In genomic region chr19:3605361-3605760, GRCh38 we compare ENCODE assay signal across 17 cellular contexts. TPM values are rescaled to one million over a fixed set of nuclear protein-coding genes. Genes with fewer than 3 reads are reported as not detected.
DNase-seq lines count a peak whose midpoint lies in the region; ATAC-seq, FAIRE-seq and TF ChIP-seq lines count a peak whose summit lies in the region.
"Had no signal": no experiment of that assay in that cellular context is flagged by ENCODE, and none has a peak within 500 bp of the region (broad histone marks: within the 10 kb centered on the region; RNA-seq: fewer than 3 reads in every experiment).

No MANE protein-coding gene starts in this region.

- H4K20me1 ChIP-seq in astrocyte (ENCODE audit: insufficient read depth, low read length), result peaks cover 13% of the 10 kb centered on the region
- no peaks in the 10 kb centered on the region for H4K20me1 ChIP-seq in HepG2 (ENCODE audit: insufficient read depth, low read length)

- H3K9me3 Mint-ChIP-seq in astrocyte (ENCODE audit: unreplicated experiment), result no peaks in the 10 kb centered on the region
- no peaks in the 10 kb centered on the region for H3K9me3 Mint-ChIP-seq in activated CD8-positive, alpha-beta memory T cell treated with anti-CD3 and anti-CD28 coated beads, Interleukin-2, amount 10 ng/mL, durations not matched to agents 7 days and 5 days (ENCODE audit: low read depth)
- H3K9me3 Mint-ChIP-seq: stimulated activated naive CD8-positive, alpha-beta T cell treated with anti-CD3 and anti-CD28 coated beads, Interleukin-15, Interleukin-2, amounts not matched to agents 100 ng/mL and 50 ng/mL, for 24 hours had no signal

- WGBS in HepG2 (ENCODE audit: low lambda C conversion rate), result 10% methylated on average over 3 of the region's 3 CpGs

- intact Hi-C loops in HepG2 (cut with micrococcal nuclease; ENCODE audit: unreplicated experiment), result no loop called here

- no peaks in the 10 kb centered on the region for H3K9me3 ChIP-seq in astrocyte (ENCODE audit: insufficient read depth, low read depth, low read length)
- no peaks in the 10 kb centered on the region for H3K9me3 ChIP-seq in HepG2 (ENCODE audit: low read length)
- H3K9me3 ChIP-seq in subcutaneous abdominal adipose tissue (ENCODE audit: control insufficient read depth in 5 of 5, low read length in 5 of 5), result no peaks in the 10 kb centered on the region
- H3K9me3 ChIP-seq: neutrophil had no signal

- no TSS peak for BruUV-seq in HepG2 (replicated peaks; lab: Mats Ljungman, UMichigan)

- no peak for TF ChIP-seq RAD21 in HepG2 (CRISPR knock-in tag; IDR thresholded peaks at IDR 0.05)

- H3K4me2 ChIP-seq in astrocyte (ENCODE audit: low read length) (peak overlapping the region; percentile 84), HepG2 (ENCODE audit: low read depth, low read length) (peak overlapping the region; percentile 67)

- TF ChIP-seq CTCF in astrocyte (IDR thresholded peaks at IDR 0.05; ENCODE audit: insufficient read depth, low read depth, low read length), result no peak
- TF ChIP-seq CTCF in HepG2 (CRISPR knock-in tag; IDR thresholded peaks at IDR 0.05), result no peak

- no peaks in the 10 kb centered on the region for H3K79me2 ChIP-seq in astrocyte (ENCODE audit: insufficient read depth, low read length)
- H3K79me2 ChIP-seq in HepG2 (ENCODE audit: insufficient read depth, low read length), result no peaks in the 10 kb centered on the region

- H3K27ac ChIP-seq in astrocyte (ENCODE audit: low read depth, low read length) (no peak overlapping the region), HepG2 (ENCODE audit: extremely low read length, insufficient read depth, low read length) (no peak overlapping the region), subcutaneous abdominal adipose tissue (ENCODE audit: low read depth, low read length) (no peak overlapping the region)
- H3K27ac ChIP-seq: neutrophil had no signal

- H3K4me3 ChIP-seq in astrocyte (ENCODE audit: insufficient read depth, low read depth, low read length), result peak overlapping the region; percentile 64
- peak overlapping the region in 1 of 3 experiments; percentile 68; a peak in 1 of 6 replicates for H3K4me3 ChIP-seq in HepG2 (replicated peaks in 1 of 3; ENCODE audit: insufficient read depth in 1 of 3, low read depth in 2 of 3, low read length in 3 of 3)
- H3K4me3 ChIP-seq in subcutaneous abdominal adipose tissue (ENCODE audit: low read depth in 1 of 5, low read length in 5 of 5), result peak overlapping the region in 4 of 5 donors; percentile 7 to 67 (median 60)

- peak; percentile 93 for FAIRE-seq in GM12891 (lab: Jason Lieb, UNC)
- FAIRE-seq in astrocyte (lab: Jason Lieb, UNC), result no peak
- FAIRE-seq in HepG2 (lab: Jason Lieb, UNC), result no peak

- no peak overlapping the region for H3K27ac Mint-ChIP-seq in astrocyte (ENCODE audit: unreplicated experiment)
- no peak overlapping the region for H3K27ac Mint-ChIP-seq in activated CD8-positive, alpha-beta memory T cell treated with anti-CD3 and anti-CD28 coated beads, Interleukin-2, amount 10 ng/mL, durations not matched to agents 7 days and 5 days
- H3K27ac Mint-ChIP-seq: stimulated activated naive CD8-positive, alpha-beta T cell treated with anti-CD3 and anti-CD28 coated beads, Interleukin-15, Interleukin-2, amounts not matched to agents 100 ng/mL and 50 ng/mL, for 24 hours had no signal

- ATAC-seq in HepG2, result no peak
- ATAC-seq in GM21737 (IDR thresholded peaks at IDR 0.05; ENCODE audit: unreplicated experiment), result no peak
- no peak for ATAC-seq in activated CD8-positive, alpha-beta memory T cell treated with anti-CD3 and anti-CD28 coated beads, Interleukin-2, amount 10 ng/mL, durations not matched to agents 7 days and 5 days

- no peak overlapping the region for H3K4me3 Mint-ChIP-seq in astrocyte (ENCODE audit: unreplicated experiment)
- no peak overlapping the region for H3K4me3 Mint-ChIP-seq in activated CD8-positive, alpha-beta memory T cell treated with anti-CD3 and anti-CD28 coated beads, Interleukin-2, amount 10 ng/mL, durations not matched to agents 7 days and 5 days
- H3K4me3 Mint-ChIP-seq: stimulated activated naive CD8-positive, alpha-beta T cell treated with anti-CD3 and anti-CD28 coated beads, Interleukin-15, Interleukin-2, amounts not matched to agents 100 ng/mL and 50 ng/mL, for 24 hours had no signal

- in situ Hi-C loops in HepG2 (cut with HindIII; ENCODE audit: extremely low pct_ligation_motif_present, low pct_unique_long_range_greater_than_20kb), result no loop called here

- H3K36me3 ChIP-seq in astrocyte (ENCODE audit: insufficient read depth, low read length) (no peaks in the 10 kb centered on the region), HepG2 (replicated peaks in 1 of 2; ENCODE audit: control insufficient read depth in 1 of 2, insufficient read depth in 2 of 2, low read length in 2 of 2) (no peaks in the 10 kb centered on the region), subcutaneous abdominal adipose tissue (ENCODE audit: control insufficient read depth in 5 of 5, insufficient read depth in 5 of 5, low read length in 5 of 5) (peaks cover 0 to 1% (median 0%) of the 10 kb centered on the region in 5 donors)

- H3K4me1 ChIP-seq in astrocyte (ENCODE audit: insufficient read depth, low read length), result peaks cover 28% of the 10 kb centered on the region
- H3K4me1 ChIP-seq in HepG2 (ENCODE audit: insufficient read depth, low read length), result peaks cover 48% of the 10 kb centered on the region
- H3K4me1 ChIP-seq in subcutaneous abdominal adipose tissue (ENCODE audit: control insufficient read depth in 5 of 5, insufficient read depth in 5 of 5, low read length in 5 of 5), result peaks cover 0 to 65% (median 44%) of the 10 kb centered on the region in 5 donors

- H2AFZ ChIP-seq in astrocyte (ENCODE audit: low read depth, low read length) (no peak overlapping the region), HepG2 (ENCODE audit: low read length) (no peak overlapping the region)

- DNase-seq in GM12891 (ENCODE audit: insufficient read length, low spot score), result no peak
- no peak for DNase-seq in astrocyte (ENCODE audit: low read depth)
- DNase-seq in HepG2 (ENCODE audit: low spot score), result no peak
- no peak for DNase-seq in AG08395 (ENCODE audit: low spot score)
- DNase-seq in activated CD8-positive, alpha-beta memory T cell treated with anti-CD3 and anti-CD28 coated beads, Interleukin-2, amount 10 ng/mL, durations not matched to agents 7 days and 5 days, result no peak
- DNase-seq: activated effector memory CD4-positive, alpha-beta T cell treated with anti-CD3 and anti-CD28 coated beads, Interleukin-2, amount 50 U/mL, for 16 hours; anterior cingulate cortex; COR-L47; dermis blood vessel endothelial cell; GF-D8; mesendoderm; NCI-H187 treated with DMSO at 0.1 percent for 48 hours; NCI-H526 treated with DMSO at 0.1 percent for 48 hours had no signal

- CTCF ChIA-PET in HepG2 (lab: Yijun Ruan, JAX; ENCODE audit: low intra/inter-chr PET ratio, low total read pairs), result no interaction called here
- CTCF ChIA-PET in activated CD8-positive, alpha-beta memory T cell treated with anti-CD3 and anti-CD28 coated beads, Interleukin-2, amount 10 ng/mL, durations not matched to agents 7 days and 5 days (lab: Charles Lee), result interaction anchor here (0.9 to 1.1 kb wide), 3 partner anchors 14 to 22 kb away, joined by 3 to 4 read pairs (median 3); partner anchors contain the start of gene GIPC3

- peaks cover under 1% of the 10 kb centered on the region for H3K36me3 Mint-ChIP-seq in astrocyte (ENCODE audit: low read depth, unreplicated experiment)
- H3K36me3 Mint-ChIP-seq in activated CD8-positive, alpha-beta memory T cell treated with anti-CD3 and anti-CD28 coated beads, Interleukin-2, amount 10 ng/mL, durations not matched to agents 7 days and 5 days, result peaks cover 2% of the 10 kb centered on the region

- TF ChIP-seq EP300 in HepG2 (IDR thresholded peaks at IDR 0.05; ENCODE audit: low read depth in 2 of 2, low read length in 2 of 2) (no peak), HepG2 (CRISPR knock-in tag; IDR thresholded peaks at IDR 0.05; ENCODE audit: borderline replicate concordance) (no peak)

- H3K27me3 Mint-ChIP-seq in astrocyte (ENCODE audit: low read depth, unreplicated experiment), result peaks cover 6% of the 10 kb centered on the region
- no peaks in the 10 kb centered on the region for H3K27me3 Mint-ChIP-seq in activated CD8-positive, alpha-beta memory T cell treated with anti-CD3 and anti-CD28 coated beads, Interleukin-2, amount 10 ng/mL, durations not matched to agents 7 days and 5 days
- H3K27me3 Mint-ChIP-seq: stimulated activated naive CD8-positive, alpha-beta T cell treated with anti-CD3 and anti-CD28 coated beads, Interleukin-15, Interleukin-2, amounts not matched to agents 100 ng/mL and 50 ng/mL, for 24 hours had no signal

- POLR2A ChIA-PET in HepG2 (lab: Yijun Ruan, JAX), result no interaction called here

- H3K27me3 ChIP-seq in astrocyte (ENCODE audit: insufficient read depth, low read length) (no peaks in the 10 kb centered on the region), HepG2 (ENCODE audit: control insufficient read depth in 1 of 2, insufficient read depth in 2 of 2, low read length in 2 of 2) (peaks cover 0 to 29% of the 10 kb centered on the region in 2 experiments; a peak in 2 of 5 replicates), subcutaneous abdominal adipose tissue (ENCODE audit: control insufficient read depth in 5 of 5, insufficient read depth in 4 of 5, low read length in 5 of 5) (peaks cover 6 to 26% (median 15%) of the 10 kb centered on the region in 5 donors)

- H3K9ac ChIP-seq in astrocyte (ENCODE audit: low read length), result peak overlapping the region; percentile 58
- H3K9ac ChIP-seq in HepG2 (ENCODE audit: insufficient read depth, low read depth, low read length), result no peak overlapping the region
- H3K9ac ChIP-seq in subcutaneous abdominal adipose tissue (ENCODE audit: low read length in 5 of 5), result peak overlapping the region in 1 of 5 donors; percentile 67

- H3K4me1 Mint-ChIP-seq in astrocyte (ENCODE audit: low read depth, unreplicated experiment), result peaks cover 7% of the 10 kb centered on the region
- peaks cover 8% of the 10 kb centered on the region for H3K4me1 Mint-ChIP-seq in activated CD8-positive, alpha-beta memory T cell treated with anti-CD3 and anti-CD28 coated beads, Interleukin-2, amount 10 ng/mL, durations not matched to agents 7 days and 5 days

- TF ChIP-seq POLR2A in GM12891 (IDR thresholded peaks at IDR 0.05; ENCODE audit: low read depth, low read length) (no peak), HepG2 (IDR thresholded peaks at IDR 0.05; ENCODE audit: insufficient read depth in 1 of 2, low read depth in 2 of 2, low read length in 2 of 2) (no peak)

RNA-seq across cellular contexts. Expression of gene TBXA2R, which starts 1.3 kb away (rescaled TPM):
- polyA plus RNA-seq in GM12891 (2012; ENCODE audit: low read depth, missing spikeins), result 0.09 TPM
- total RNA-seq in astrocyte (0.31 and 0.39 TPM in 2 replicates), HepG2 (2016; rRNA removed; fragmentation: Illumina TruSeq; extraction: Trizol) (not detected in 2 replicates)
- not detected in 2 replicates for total RNA-seq in HepG2 (2016; cell fraction: cytosol; rRNA removed; fragmentation: Illumina TruSeq; extraction: Trizol; ENCODE audit: low read depth)
- total RNA-seq in HepG2 (2016; cell fraction: insoluble cytoplasmic fraction; rRNA removed; fragmentation: Illumina TruSeq; extraction: Trizol), result not detected in 2 replicates
- total RNA-seq in HepG2 (2016; cell fraction: membrane; rRNA removed; fragmentation: Illumina TruSeq; extraction: Trizol), result not detected in 2 replicates
- not detected in 2 replicates for total RNA-seq in HepG2 (2016; cell fraction: nucleus; rRNA removed; fragmentation: Illumina TruSeq; extraction: Trizol)
- 0.05 and 0.09 TPM in 2 replicates for polyA plus RNA-seq in HepG2 (2011; rRNA removed)
- polyA plus RNA-seq in HepG2 (2011; cell fraction: cytosol; rRNA removed), result 0.04 TPM in 2 replicates
- polyA plus RNA-seq in HepG2 (2011; cell fraction: nucleus; rRNA removed), result 0.11 TPM in 1 of 2 replicates, not detected in the other
- not detected in 2 replicates for polyA plus RNA-seq in HepG2 (2012)
- polyA plus RNA-seq in HepG2 (2016; cell fraction: cytosol; fragmentation: Illumina TruSeq; extraction: Trizol; ENCODE audit: low read depth), result not detected in 2 replicates
- polyA plus RNA-seq in HepG2 (2016; cell fraction: insoluble cytoplasmic fraction; fragmentation: Illumina TruSeq; extraction: Trizol; ENCODE audit: low read depth), result not detected in 2 replicates
- not detected in 2 replicates for polyA plus RNA-seq in HepG2 (2016; cell fraction: membrane; fragmentation: Illumina TruSeq; extraction: Trizol; ENCODE audit: low read depth)
- not detected in 2 replicates for polyA plus RNA-seq in HepG2 (2016; cell fraction: nucleus; fragmentation: Illumina TruSeq; extraction: Trizol; ENCODE audit: insufficient read depth, low read depth)
- 0.20 and 1.3 TPM in 2 replicates for polyA minus RNA-seq in HepG2 (2011; rRNA and poly(A)+ RNA removed; ENCODE audit: low replicate concordance)
- not detected in 2 replicates for polyA minus RNA-seq in HepG2 (2011; cell fraction: cytosol; rRNA and poly(A)+ RNA removed)
- not detected in 2 replicates for polyA minus RNA-seq in HepG2 (2011; cell fraction: nucleus; rRNA and poly(A)+ RNA removed)
- total RNA-seq in activated CD8-positive, alpha-beta memory T cell treated with anti-CD3 and anti-CD28 coated beads, Interleukin-2, amount 10 ng/mL, durations not matched to agents 7 days and 5 days, result under 1 TPM; 0.26 to 0.54 TPM

RNA-seq across cellular contexts. Expression of gene GIPC3, which starts 20.1 kb away (rescaled TPM):
- polyA plus RNA-seq in GM12891 (2012; ENCODE audit: low read depth, missing spikeins), result 0.06 TPM
- total RNA-seq in astrocyte (0.09 and 0.10 TPM in 2 replicates), HepG2 (2016; rRNA removed; fragmentation: Illumina TruSeq; extraction: Trizol) (not detected in 2 replicates)
- not detected in 2 replicates for total RNA-seq in HepG2 (2016; cell fraction: cytosol; rRNA removed; fragmentation: Illumina TruSeq; extraction: Trizol; ENCODE audit: low read depth)
- total RNA-seq in HepG2 (2016; cell fraction: insoluble cytoplasmic fraction; rRNA removed; fragmentation: Illumina TruSeq; extraction: Trizol), result not detected in 2 replicates
- total RNA-seq in HepG2 (2016; cell fraction: membrane; rRNA removed; fragmentation: Illumina TruSeq; extraction: Trizol), result not detected in 2 replicates
- total RNA-seq in HepG2 (2016; cell fraction: nucleus; rRNA removed; fragmentation: Illumina TruSeq; extraction: Trizol), result not detected in 2 replicates
- 0.05 and 0.08 TPM in 2 replicates for polyA plus RNA-seq in HepG2 (2011; rRNA removed)
- polyA plus RNA-seq in HepG2 (2011; cell fraction: cytosol; rRNA removed), result 0.01 and 0.03 TPM in 2 replicates
- 0.14 and 0.17 TPM in 2 replicates for polyA plus RNA-seq in HepG2 (2011; cell fraction: nucleus; rRNA removed)
- 0.04 TPM in 1 of 2 replicates, not detected in the other for polyA plus RNA-seq in HepG2 (2012)
- polyA plus RNA-seq in HepG2 (2016; cell fraction: cytosol; fragmentation: Illumina TruSeq; extraction: Trizol; ENCODE audit: low read depth), result not detected in 2 replicates
- polyA plus RNA-seq in HepG2 (2016; cell fraction: insoluble cytoplasmic fraction; fragmentation: Illumina TruSeq; extraction: Trizol; ENCODE audit: low read depth), result not detected in 2 replicates
- not detected in 2 replicates for polyA plus RNA-seq in HepG2 (2016; cell fraction: membrane; fragmentation: Illumina TruSeq; extraction: Trizol; ENCODE audit: low read depth)
- not detected in 2 replicates for polyA plus RNA-seq in HepG2 (2016; cell fraction: nucleus; fragmentation: Illumina TruSeq; extraction: Trizol; ENCODE audit: insufficient read depth, low read depth)
- 0.02 and 5.9 TPM in 2 replicates for polyA minus RNA-seq in HepG2 (2011; rRNA and poly(A)+ RNA removed; ENCODE audit: low replicate concordance)
- not detected in 2 replicates for polyA minus RNA-seq in HepG2 (2011; cell fraction: cytosol; rRNA and poly(A)+ RNA removed)
- polyA minus RNA-seq in HepG2 (2011; cell fraction: nucleus; rRNA and poly(A)+ RNA removed), result not detected in 2 replicates
- total RNA-seq in activated CD8-positive, alpha-beta memory T cell treated with anti-CD3 and anti-CD28 coated beads, Interleukin-2, amount 10 ng/mL, durations not matched to agents 7 days and 5 days, result under 1 TPM; 0.15 to 0.23 TPM

RNA-seq across cellular contexts. Expression of gene CACTIN, which starts 21.2 kb away (rescaled TPM):
- 14.1 TPM for polyA plus RNA-seq in GM12891 (2012; ENCODE audit: low read depth, missing spikeins)
- 22.0 and 26.7 TPM in 2 replicates for total RNA-seq in astrocyte
- total RNA-seq in HepG2 (2016; rRNA removed; fragmentation: Illumina TruSeq; extraction: Trizol), result 11.1 and 16.6 TPM in 2 replicates
- 2.8 and 3.1 TPM in 2 replicates for total RNA-seq in HepG2 (2016; cell fraction: cytosol; rRNA removed; fragmentation: Illumina TruSeq; extraction: Trizol; ENCODE audit: low read depth)
- total RNA-seq in HepG2 (2016; cell fraction: insoluble cytoplasmic fraction; rRNA removed; fragmentation: Illumina TruSeq; extraction: Trizol), result 11.2 and 17.9 TPM in 2 replicates
- 4.7 and 5.6 TPM in 2 replicates for total RNA-seq in HepG2 (2016; cell fraction: membrane; rRNA removed; fragmentation: Illumina TruSeq; extraction: Trizol)
- 9.0 and 11.6 TPM in 2 replicates for total RNA-seq in HepG2 (2016; cell fraction: nucleus; rRNA removed; fragmentation: Illumina TruSeq; extraction: Trizol)
- polyA plus RNA-seq in HepG2 (2011; rRNA removed), result 10.0 and 11.5 TPM in 2 replicates
- polyA plus RNA-seq in HepG2 (2011; cell fraction: cytosol; rRNA removed), result 6.6 and 11.2 TPM in 2 replicates
- 31.8 and 41.5 TPM in 2 replicates for polyA plus RNA-seq in HepG2 (2011; cell fraction: nucleus; rRNA removed)
- 5.7 and 5.8 TPM in 2 replicates for polyA plus RNA-seq in HepG2 (2012)
- 1.7 and 1.8 TPM in 2 replicates for polyA plus RNA-seq in HepG2 (2016; cell fraction: cytosol; fragmentation: Illumina TruSeq; extraction: Trizol; ENCODE audit: low read depth)
- 10.2 and 13.0 TPM in 2 replicates for polyA plus RNA-seq in HepG2 (2016; cell fraction: insoluble cytoplasmic fraction; fragmentation: Illumina TruSeq; extraction: Trizol; ENCODE audit: low read depth)
- polyA plus RNA-seq in HepG2 (2016; cell fraction: membrane; fragmentation: Illumina TruSeq; extraction: Trizol; ENCODE audit: low read depth), result 3.7 and 4.0 TPM in 2 replicates
- 28.6 and 30.2 TPM in 2 replicates for polyA plus RNA-seq in HepG2 (2016; cell fraction: nucleus; fragmentation: Illumina TruSeq; extraction: Trizol; ENCODE audit: insufficient read depth, low read depth)
- polyA minus RNA-seq in HepG2 (2011; rRNA and poly(A)+ RNA removed; ENCODE audit: low replicate concordance), result 9.7 and 19.5 TPM in 2 replicates
- polyA minus RNA-seq in HepG2 (2011; cell fraction: cytosol; rRNA and poly(A)+ RNA removed), result 5.0 and 5.2 TPM in 2 replicates
- 5.3 and 5.7 TPM in 2 replicates for polyA minus RNA-seq in HepG2 (2011; cell fraction: nucleus; rRNA and poly(A)+ RNA removed)
- total RNA-seq in activated CD8-positive, alpha-beta memory T cell treated with anti-CD3 and anti-CD28 coated beads, Interleukin-2, amount 10 ng/mL, durations not matched to agents 7 days and 5 days, result 10 to 100 TPM; 33.4 to 33.7 TPM

RNA-seq across cellular contexts. Expression of gene HMG20B, which starts 32.6 kb away (rescaled TPM):
- polyA plus RNA-seq in GM12891 (2012; ENCODE audit: low read depth, missing spikeins), result 44.6 TPM
- total RNA-seq in astrocyte (55.9 and 63.8 TPM in 2 replicates), HepG2 (2016; rRNA removed; fragmentation: Illumina TruSeq; extraction: Trizol) (23.0 and 29.2 TPM in 2 replicates)
- 26.2 and 31.3 TPM in 2 replicates for total RNA-seq in HepG2 (2016; cell fraction: cytosol; rRNA removed; fragmentation: Illumina TruSeq; extraction: Trizol; ENCODE audit: low read depth)
- total RNA-seq in HepG2 (2016; cell fraction: insoluble cytoplasmic fraction; rRNA removed; fragmentation: Illumina TruSeq; extraction: Trizol), result 26.2 and 29.0 TPM in 2 replicates
- total RNA-seq in HepG2 (2016; cell fraction: membrane; rRNA removed; fragmentation: Illumina TruSeq; extraction: Trizol), result 40.2 and 42.4 TPM in 2 replicates
- 17.0 TPM in 2 replicates for total RNA-seq in HepG2 (2016; cell fraction: nucleus; rRNA removed; fragmentation: Illumina TruSeq; extraction: Trizol)
- 23.9 and 24.8 TPM in 2 replicates for polyA plus RNA-seq in HepG2 (2011; rRNA removed)
- 17.7 and 28.8 TPM in 2 replicates for polyA plus RNA-seq in HepG2 (2011; cell fraction: cytosol; rRNA removed)
- polyA plus RNA-seq in HepG2 (2011; cell fraction: nucleus; rRNA removed), result 73.5 and 97.4 TPM in 2 replicates
- 19.0 and 22.8 TPM in 2 replicates for polyA plus RNA-seq in HepG2 (2012)
- 33.9 and 35.6 TPM in 2 replicates for polyA plus RNA-seq in HepG2 (2016; cell fraction: cytosol; fragmentation: Illumina TruSeq; extraction: Trizol; ENCODE audit: low read depth)
- polyA plus RNA-seq in HepG2 (2016; cell fraction: insoluble cytoplasmic fraction; fragmentation: Illumina TruSeq; extraction: Trizol; ENCODE audit: low read depth), result 36.6 TPM in 2 replicates
- polyA plus RNA-seq in HepG2 (2016; cell fraction: membrane; fragmentation: Illumina TruSeq; extraction: Trizol; ENCODE audit: low read depth), result 38.7 and 44.5 TPM in 2 replicates
- polyA plus RNA-seq in HepG2 (2016; cell fraction: nucleus; fragmentation: Illumina TruSeq; extraction: Trizol; ENCODE audit: insufficient read depth, low read depth), result 80.7 and 81.4 TPM in 2 replicates
- polyA minus RNA-seq in HepG2 (2011; rRNA and poly(A)+ RNA removed; ENCODE audit: low replicate concordance), result 13.9 and 67.7 TPM in 2 replicates
- 10.8 and 16.1 TPM in 2 replicates for polyA minus RNA-seq in HepG2 (2011; cell fraction: cytosol; rRNA and poly(A)+ RNA removed)
- 8.7 and 9.7 TPM in 2 replicates for polyA minus RNA-seq in HepG2 (2011; cell fraction: nucleus; rRNA and poly(A)+ RNA removed)
- 10 to 100 TPM; 50.7 to 51.7 TPM for total RNA-seq in activated CD8-positive, alpha-beta memory T cell treated with anti-CD3 and anti-CD28 coated beads, Interleukin-2, amount 10 ng/mL, durations not matched to agents 7 days and 5 days

RNA-seq across cellular contexts. Expression of gene MFSD12, which starts 48.0 kb away (rescaled TPM):
- polyA plus RNA-seq in GM12891 (2012; ENCODE audit: low read depth, missing spikeins), result 22.7 TPM
- 181 and 201 TPM in 2 replicates for total RNA-seq in astrocyte
- 14.0 and 29.1 TPM in 2 replicates for total RNA-seq in HepG2 (2016; rRNA removed; fragmentation: Illumina TruSeq; extraction: Trizol)
- total RNA-seq in HepG2 (2016; cell fraction: cytosol; rRNA removed; fragmentation: Illumina TruSeq; extraction: Trizol; ENCODE audit: low read depth), result 9.9 and 10.2 TPM in 2 replicates
- total RNA-seq in HepG2 (2016; cell fraction: insoluble cytoplasmic fraction; rRNA removed; fragmentation: Illumina TruSeq; extraction: Trizol), result 10.6 and 28.5 TPM in 2 replicates
- total RNA-seq in HepG2 (2016; cell fraction: membrane; rRNA removed; fragmentation: Illumina TruSeq; extraction: Trizol), result 19.7 and 20.6 TPM in 2 replicates
- total RNA-seq in HepG2 (2016; cell fraction: nucleus; rRNA removed; fragmentation: Illumina TruSeq; extraction: Trizol), result 25.3 and 29.9 TPM in 2 replicates
- polyA plus RNA-seq in HepG2 (2011; rRNA removed), result 27.2 and 37.0 TPM in 2 replicates
- polyA plus RNA-seq in HepG2 (2011; cell fraction: cytosol; rRNA removed), result 16.9 and 29.1 TPM in 2 replicates
- 143 and 182 TPM in 2 replicates for polyA plus RNA-seq in HepG2 (2011; cell fraction: nucleus; rRNA removed)
- 21.1 and 40.6 TPM in 2 replicates for polyA plus RNA-seq in HepG2 (2012)
- polyA plus RNA-seq in HepG2 (2016; cell fraction: cytosol; fragmentation: Illumina TruSeq; extraction: Trizol; ENCODE audit: low read depth), result 12.9 and 14.1 TPM in 2 replicates
- polyA plus RNA-seq in HepG2 (2016; cell fraction: insoluble cytoplasmic fraction; fragmentation: Illumina TruSeq; extraction: Trizol; ENCODE audit: low read depth), result 12.6 and 14.9 TPM in 2 replicates
- polyA plus RNA-seq in HepG2 (2016; cell fraction: membrane; fragmentation: Illumina TruSeq; extraction: Trizol; ENCODE audit: low read depth), result 19.3 and 20.1 TPM in 2 replicates
- polyA plus RNA-seq in HepG2 (2016; cell fraction: nucleus; fragmentation: Illumina TruSeq; extraction: Trizol; ENCODE audit: insufficient read depth, low read depth), result 55.9 and 62.9 TPM in 2 replicates
- polyA minus RNA-seq in HepG2 (2011; rRNA and poly(A)+ RNA removed; ENCODE audit: low replicate concordance), result 76.5 and 865 TPM in 2 replicates
- 29.2 and 33.3 TPM in 2 replicates for polyA minus RNA-seq in HepG2 (2011; cell fraction: cytosol; rRNA and poly(A)+ RNA removed)
- 22.5 and 22.8 TPM in 2 replicates for polyA minus RNA-seq in HepG2 (2011; cell fraction: nucleus; rRNA and poly(A)+ RNA removed)
- 10 to 100 TPM; 54.8 to 71.4 TPM for total RNA-seq in activated CD8-positive, alpha-beta memory T cell treated with anti-CD3 and anti-CD28 coated beads, Interleukin-2, amount 10 ng/mL, durations not matched to agents 7 days and 5 days
